Comparison of ENCODE assay signal across 17 cellular contexts in genomic region chr1:15065291-15065690, GRCh38.
A peak's percentile ranks its signal among the peaks of the same experiment; 100 is the strongest.
DNase-seq lines count a peak whose midpoint lies in the region; ATAC-seq and TF ChIP-seq lines count a peak whose summit lies in the region.
"Had no signal": no experiment of that assay in that cellular context is flagged by ENCODE, and none has a peak within 500 bp of the region (broad histone marks: within the 10 kb centered on the region; RNA-seq: fewer than 3 reads in every experiment).

No MANE protein-coding gene starts in this region.

- TF ChIP-seq CTCF in mesothelial cell of epicardium (IDR thresholded peaks at IDR 0.05; ENCODE audit: unreplicated experiment) (no peak), nephron progenitor cell (IDR thresholded peaks at IDR 0.05) (no peak), uterus (IDR thresholded peaks at IDR 0.05) (no peak)

- peaks cover 9% of the 10 kb centered on the region for H3K9me3 ChIP-seq in BLaER1
- H3K9me3 ChIP-seq in uterus, result no peaks in the 10 kb centered on the region
- H3K9me3 ChIP-seq: Caco-2 had no signal

- no peak for TF ChIP-seq POLR2A in uterus (IDR thresholded peaks at IDR 0.05)

- H3K36me3 ChIP-seq in BLaER1, result peaks cover 59% of the 10 kb centered on the region
- H3K36me3 ChIP-seq in uterus, result no peaks in the 10 kb centered on the region

- H3K4me1 Mint-ChIP-seq in mesothelial cell of epicardium, result peaks cover 3% of the 10 kb centered on the region
- H3K4me1 Mint-ChIP-seq in nephron progenitor cell, result peaks cover 20% of the 10 kb centered on the region
- H3K4me1 Mint-ChIP-seq: CD4-positive, CD25-positive, alpha-beta regulatory T cell; GM23338; H9 had no signal

- H3K36me3 Mint-ChIP-seq in mesothelial cell of epicardium (peaks cover 46% of the 10 kb centered on the region), nephron progenitor cell (ENCODE audit: low read depth) (peaks cover 53% of the 10 kb centered on the region)
- H3K36me3 Mint-ChIP-seq: CD4-positive, CD25-positive, alpha-beta regulatory T cell; CD8-positive, alpha-beta T cell had no signal

- no peak overlapping the region for H3K9ac ChIP-seq in BLaER1

- H3K27me3 Mint-ChIP-seq in mesothelial cell of epicardium (ENCODE audit: low read depth), result no peaks in the 10 kb centered on the region
- H3K27me3 Mint-ChIP-seq in nephron progenitor cell (ENCODE audit: low read depth, poor library complexity), result no peaks in the 10 kb centered on the region

- DNase-seq in mesothelial cell of epicardium (ENCODE audit: low spot score in 2 of 2, unreplicated experiment in 2 of 2) (no peak), nephron progenitor cell (no peak), uterus (no peak), RPMI8226 (no peak), kidney tubule cell (ENCODE audit: low spot score) (no peak)
- DNase-seq: AML-193; Caco-2; CD4-positive, CD25-positive, alpha-beta regulatory T cell; DMS153; DND-41; H9 had no signal

- ATAC-seq in GM21447 (IDR thresholded peaks at IDR 0.05; ENCODE audit: unreplicated experiment), result no peak
- ATAC-seq: GM23338 had no signal

- H3K4me3 Mint-ChIP-seq in mesothelial cell of epicardium (no peak overlapping the region), nephron progenitor cell (no peak overlapping the region)
- H3K4me3 Mint-ChIP-seq: CD4-positive, CD25-positive, alpha-beta regulatory T cell; CD8-positive, alpha-beta T cell; GM23338; H9 had no signal

- H3K27ac ChIP-seq in BLaER1 (no peak overlapping the region), uterus (peak overlapping the region; percentile 19 to 38)
- H3K27ac ChIP-seq: 22Rv1, C4-2B had no signal

- peaks cover 13% of the 10 kb centered on the region for H3K4me1 ChIP-seq in BLaER1
- H3K4me1 ChIP-seq in uterus, result no peaks in the 10 kb centered on the region
- H3K4me1 ChIP-seq: Caco-2 had no signal

- H3K9me3 Mint-ChIP-seq in mesothelial cell of epicardium, result peaks cover 5% of the 10 kb centered on the region
- H3K9me3 Mint-ChIP-seq in nephron progenitor cell, result peaks cover 6% of the 10 kb centered on the region
- H3K9me3 Mint-ChIP-seq: CD8-positive, alpha-beta T cell had no signal

- H3K27me3 ChIP-seq in BLaER1 (no peaks in the 10 kb centered on the region), uterus (no peaks in the 10 kb centered on the region)

- intact Hi-C loops in uterus (cut with DNase I; ENCODE audit: low total_unique reads), result no loop called here

- peak overlapping the region; percentile 42; the same call in 1 of the 2 replicates for H3K4me2 ChIP-seq in BLaER1
- H3K4me2 ChIP-seq: GM23338 had no signal

- H4K20me1 ChIP-seq in BLaER1, result no peaks in the 10 kb centered on the region

- H3K27ac Mint-ChIP-seq in mesothelial cell of epicardium (peak overlapping the region; percentile 30), nephron progenitor cell (peak overlapping the region; percentile 59)
- H3K27ac Mint-ChIP-seq: CD4-positive, CD25-positive, alpha-beta regulatory T cell; CD8-positive, alpha-beta T cell; GM23338 had no signal

- no peak overlapping the region for H3K4me3 ChIP-seq in BLaER1
- H3K4me3 ChIP-seq in uterus, result no peak overlapping the region
- H3K4me3 ChIP-seq: GM23338 had no signal
